24 cellular contexts compared by ENCODE assay signal in the genomic region with DNA sequence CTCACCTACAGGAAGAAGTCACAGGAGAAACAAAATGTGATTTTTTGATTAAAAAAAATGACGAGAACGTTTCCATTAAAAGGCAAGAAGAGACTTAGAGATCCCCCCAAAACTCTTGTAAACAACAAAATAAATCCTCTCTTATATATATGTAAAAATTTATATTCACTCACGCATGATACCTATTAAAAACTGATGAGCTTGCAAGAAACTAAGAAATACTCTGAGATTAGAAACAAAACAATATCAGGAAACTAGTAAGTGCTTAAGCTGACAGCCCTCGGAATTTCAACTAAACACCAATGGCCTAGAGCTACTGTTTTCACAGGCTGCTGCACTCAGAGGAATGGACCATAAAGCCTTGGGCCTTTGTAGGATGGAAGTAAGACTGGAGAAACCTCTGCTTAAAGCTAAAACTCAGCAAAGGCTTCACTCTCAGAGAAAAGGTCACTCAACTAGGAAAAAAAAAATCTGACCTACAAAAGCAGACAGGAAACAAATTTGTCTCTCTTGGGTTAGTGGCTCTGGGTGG.
A peak's percentile ranks its signal among the peaks of the same experiment; 100 is the strongest.
DNase-seq lines count a peak whose midpoint lies in the region; ATAC-seq and TF ChIP-seq lines count a peak whose summit lies in the region.
"Had no signal": no experiment of that assay in that cellular context is flagged by ENCODE, and none has a peak within 500 bp of the region (broad histone marks: within the 10 kb centered on the region; RNA-seq: fewer than 3 reads in every experiment).

No MANE protein-coding gene starts in this region.

- POLR2A ChIA-PET in WTC11 (lab: Charles Lee): no interaction called here

- no peaks in the 10 kb centered on the region for H3K27me3 Mint-ChIP-seq in WTC11 (ENCODE audit: low read depth)
- H3K27me3 Mint-ChIP-seq: CD4-positive, alpha-beta memory T cell had no signal

- H3K4me3 ChIP-seq in cardiac muscle cell: no peak overlapping the region
- no peak overlapping the region for H3K4me3 ChIP-seq in vagina
- no peak overlapping the region for H3K4me3 ChIP-seq in hepatocyte
- H3K4me3 ChIP-seq: SJSA1 had no signal

- no peak for TF ChIP-seq CTCF in cardiac muscle cell (IDR thresholded peaks at IDR 0.05; ENCODE audit: low read depth, low read length)
- TF ChIP-seq CTCF in WTC11 (IDR thresholded peaks at IDR 0.05): no peak
- no peak for TF ChIP-seq CTCF in vagina (IDR thresholded peaks at IDR 0.05)
- TF ChIP-seq CTCF in hepatocyte (IDR thresholded peaks at IDR 0.05; ENCODE audit: poor library complexity): no peak

- ATAC-seq in left cardiac atrium (no peak), WTC11 (no peak), HG03095 (IDR thresholded peaks at IDR 0.05; ENCODE audit: unreplicated experiment) (no peak)

- intact Hi-C loops in left cardiac atrium (cut with DNase I) (no loop called here), vagina (cut with DNase I) (no loop called here)

- no peak for DNase-seq in cardiac muscle cell (ENCODE audit: low read depth in 1 of 2, low spot score in 1 of 2)
- DNase-seq in left cardiac atrium: no peak
- no peak for DNase-seq in WTC11 (ENCODE audit: low spot score)
- peak; percentile 51 for DNase-seq in left kidney (ENCODE audit: low read depth, low spot score)
- no peak for DNase-seq in AG20443 (ENCODE audit: low spot score)
- no peak for DNase-seq in vagina (ENCODE audit: extremely low spot score in 2 of 2)
- DNase-seq in hepatocyte (ENCODE audit: low spot score): no peak
- DNase-seq: 8988T; C1 segment of cervical spinal cord; CD4-positive, alpha-beta memory T cell; COR-L47; GF-D8; H7; Karpas-422; NCI-H1092; NCI-H1417 treated with DMSO at 0.1 percent for 48 hours; NCI-H1694 treated with DMSO at 0.1 percent for 48 hours; NCI-H2081; NCI-H2227 treated with DMSO at 0.1 percent for 48 hours; NCI-H526 treated with DMSO at 0.1 percent for 48 hours; Right ventricle myocardium superior; RPMI8226 had no signal

- CTCF ChIA-PET in WTC11 (lab: Charles Lee): interaction anchor here (1.3 kb wide), 1 partner anchor 16 kb away, joined by 5 read pairs; no protein-coding TSS in a partner anchor

- H3K9me3 ChIP-seq in cardiac muscle cell (ENCODE audit: low read depth) (no peaks in the 10 kb centered on the region), vagina (no peaks in the 10 kb centered on the region), hepatocyte (ENCODE audit: low read depth) (no peaks in the 10 kb centered on the region)
- H3K9me3 ChIP-seq: SJSA1 had no signal

- H3K4me1 ChIP-seq in cardiac muscle cell (ENCODE audit: low read depth) (no peaks in the 10 kb centered on the region), vagina (no peaks in the 10 kb centered on the region), hepatocyte (ENCODE audit: insufficient read depth) (no peaks in the 10 kb centered on the region)
- H3K4me1 ChIP-seq: SJSA1 had no signal

- no peaks in the 10 kb centered on the region for H4K20me1 ChIP-seq in hepatocyte (ENCODE audit: insufficient read depth, poor library complexity, severe bottlenecking)

- H3K79me2 ChIP-seq in hepatocyte: no peaks in the 10 kb centered on the region

- H3K9me3 Mint-ChIP-seq in WTC11: no peaks in the 10 kb centered on the region
- H3K9me3 Mint-ChIP-seq: CD4-positive, alpha-beta memory T cell had no signal

- H3K4me3 Mint-ChIP-seq in WTC11: no peak overlapping the region
- H3K4me3 Mint-ChIP-seq: CD4-positive, alpha-beta memory T cell had no signal

- H2AFZ ChIP-seq in hepatocyte: no peak overlapping the region

- 93% methylated on average over 4 of the region's 4 CpGs for WGBS in hepatocyte (ENCODE audit: low lambda C conversion rate, missing lambda C conversion rate)

- H3K36me3 Mint-ChIP-seq in WTC11: peaks cover 5% of the 10 kb centered on the region

- H3K4me2 ChIP-seq in hepatocyte: no peak overlapping the region

- no peaks in the 10 kb centered on the region for H3K4me1 Mint-ChIP-seq in WTC11
- H3K4me1 Mint-ChIP-seq: CD4-positive, alpha-beta memory T cell had no signal

- H3K27ac ChIP-seq in cardiac muscle cell (peak overlapping the region; percentile 41), vagina (no peak overlapping the region), hepatocyte (no peak overlapping the region)
- H3K27ac ChIP-seq: SJSA1 had no signal

- no peak for TF ChIP-seq POLR2A in vagina (IDR thresholded peaks at IDR 0.05)

- H3K9me2 ChIP-seq in hepatocyte (replicated peaks; ENCODE audit: insufficient read depth): no peaks in the 10 kb centered on the region

- H3K36me3 ChIP-seq in cardiac muscle cell (peaks cover 25% of the 10 kb centered on the region), vagina (peaks cover 0 to 26% of the 10 kb centered on the region in 2 donors), hepatocyte (replicated peaks; ENCODE audit: insufficient read depth, low read depth) (no peaks in the 10 kb centered on the region)

- no peaks in the 10 kb centered on the region for H3K27me3 ChIP-seq in cardiac muscle cell
- H3K27me3 ChIP-seq in vagina: no peaks in the 10 kb centered on the region
- no peaks in the 10 kb centered on the region for H3K27me3 ChIP-seq in hepatocyte
- H3K27me3 ChIP-seq: SJSA1 had no signal

- peak overlapping the region; percentile 48 for H3K27ac Mint-ChIP-seq in WTC11

TF ChIP-seq in WTC11, 78 proteins besides CTCF, POLR2A, EP300 and RAD21 (continues in another document):
- TF ChIP-seq ZNF423 (CRISPR knock-in tag; IDR thresholded peaks at IDR 0.05) (no peak), IRF2 (CRISPR knock-in tag; IDR thresholded peaks at IDR 0.05; ENCODE audit: borderline replicate concordance, low read depth) (no peak)
- TF ChIP-seq, protein P1, sequence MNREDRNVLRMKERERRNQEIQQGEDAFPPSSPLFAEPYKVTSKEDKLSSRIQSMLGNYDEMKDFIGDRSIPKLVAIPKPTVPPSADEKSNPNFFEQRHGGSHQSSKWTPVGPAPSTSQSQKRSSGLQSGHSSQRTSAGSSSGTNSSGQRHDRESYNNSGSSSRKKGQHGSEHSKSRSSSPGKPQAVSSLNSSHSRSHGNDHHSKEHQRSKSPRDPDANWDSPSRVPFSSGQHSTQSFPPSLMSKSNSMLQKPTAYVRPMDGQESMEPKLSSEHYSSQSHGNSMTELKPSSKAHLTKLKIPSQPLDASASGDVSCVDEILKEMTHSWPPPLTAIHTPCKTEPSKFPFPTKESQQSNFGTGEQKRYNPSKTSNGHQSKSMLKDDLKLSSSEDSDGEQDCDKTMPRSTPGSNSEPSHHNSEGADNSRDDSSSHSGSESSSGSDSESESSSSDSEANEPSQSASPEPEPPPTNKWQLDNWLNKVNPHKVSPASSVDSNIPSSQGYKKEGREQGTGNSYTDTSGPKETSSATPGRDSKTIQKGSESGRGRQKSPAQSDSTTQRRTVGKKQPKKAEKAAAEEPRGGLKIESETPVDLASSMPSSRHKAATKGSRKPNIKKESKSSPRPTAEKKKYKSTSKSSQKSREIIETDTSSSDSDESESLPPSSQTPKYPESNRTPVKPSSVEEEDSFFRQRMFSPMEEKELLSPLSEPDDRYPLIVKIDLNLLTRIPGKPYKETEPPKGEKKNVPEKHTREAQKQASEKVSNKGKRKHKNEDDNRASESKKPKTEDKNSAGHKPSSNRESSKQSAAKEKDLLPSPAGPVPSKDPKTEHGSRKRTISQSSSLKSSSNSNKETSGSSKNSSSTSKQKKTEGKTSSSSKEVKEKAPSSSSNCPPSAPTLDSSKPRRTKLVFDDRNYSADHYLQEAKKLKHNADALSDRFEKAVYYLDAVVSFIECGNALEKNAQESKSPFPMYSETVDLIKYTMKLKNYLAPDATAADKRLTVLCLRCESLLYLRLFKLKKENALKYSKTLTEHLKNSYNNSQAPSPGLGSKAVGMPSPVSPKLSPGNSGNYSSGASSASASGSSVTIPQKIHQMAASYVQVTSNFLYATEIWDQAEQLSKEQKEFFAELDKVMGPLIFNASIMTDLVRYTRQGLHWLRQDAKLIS (CRISPR knock-in tag; IDR thresholded peaks at IDR 0.05; ENCODE audit: borderline replicate concordance): no peak
- TF ChIP-seq, protein P2, sequence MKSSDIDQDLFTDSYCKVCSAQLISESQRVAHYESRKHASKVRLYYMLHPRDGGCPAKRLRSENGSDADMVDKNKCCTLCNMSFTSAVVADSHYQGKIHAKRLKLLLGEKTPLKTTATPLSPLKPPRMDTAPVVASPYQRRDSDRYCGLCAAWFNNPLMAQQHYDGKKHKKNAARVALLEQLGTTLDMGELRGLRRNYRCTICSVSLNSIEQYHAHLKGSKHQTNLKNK (CRISPR knock-in tag; IDR thresholded peaks at IDR 0.05): no peak
- TF ChIP-seq, protein P3, sequence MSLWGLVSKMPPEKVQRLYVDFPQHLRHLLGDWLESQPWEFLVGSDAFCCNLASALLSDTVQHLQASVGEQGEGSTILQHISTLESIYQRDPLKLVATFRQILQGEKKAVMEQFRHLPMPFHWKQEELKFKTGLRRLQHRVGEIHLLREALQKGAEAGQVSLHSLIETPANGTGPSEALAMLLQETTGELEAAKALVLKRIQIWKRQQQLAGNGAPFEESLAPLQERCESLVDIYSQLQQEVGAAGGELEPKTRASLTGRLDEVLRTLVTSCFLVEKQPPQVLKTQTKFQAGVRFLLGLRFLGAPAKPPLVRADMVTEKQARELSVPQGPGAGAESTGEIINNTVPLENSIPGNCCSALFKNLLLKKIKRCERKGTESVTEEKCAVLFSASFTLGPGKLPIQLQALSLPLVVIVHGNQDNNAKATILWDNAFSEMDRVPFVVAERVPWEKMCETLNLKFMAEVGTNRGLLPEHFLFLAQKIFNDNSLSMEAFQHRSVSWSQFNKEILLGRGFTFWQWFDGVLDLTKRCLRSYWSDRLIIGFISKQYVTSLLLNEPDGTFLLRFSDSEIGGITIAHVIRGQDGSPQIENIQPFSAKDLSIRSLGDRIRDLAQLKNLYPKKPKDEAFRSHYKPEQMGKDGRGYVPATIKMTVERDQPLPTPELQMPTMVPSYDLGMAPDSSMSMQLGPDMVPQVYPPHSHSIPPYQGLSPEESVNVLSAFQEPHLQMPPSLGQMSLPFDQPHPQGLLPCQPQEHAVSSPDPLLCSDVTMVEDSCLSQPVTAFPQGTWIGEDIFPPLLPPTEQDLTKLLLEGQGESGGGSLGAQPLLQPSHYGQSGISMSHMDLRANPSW (CRISPR knock-in tag; conservative IDR thresholded peaks at IDR 0.05; ENCODE audit: low read depth): no peak
- TF ChIP-seq, protein P4, sequence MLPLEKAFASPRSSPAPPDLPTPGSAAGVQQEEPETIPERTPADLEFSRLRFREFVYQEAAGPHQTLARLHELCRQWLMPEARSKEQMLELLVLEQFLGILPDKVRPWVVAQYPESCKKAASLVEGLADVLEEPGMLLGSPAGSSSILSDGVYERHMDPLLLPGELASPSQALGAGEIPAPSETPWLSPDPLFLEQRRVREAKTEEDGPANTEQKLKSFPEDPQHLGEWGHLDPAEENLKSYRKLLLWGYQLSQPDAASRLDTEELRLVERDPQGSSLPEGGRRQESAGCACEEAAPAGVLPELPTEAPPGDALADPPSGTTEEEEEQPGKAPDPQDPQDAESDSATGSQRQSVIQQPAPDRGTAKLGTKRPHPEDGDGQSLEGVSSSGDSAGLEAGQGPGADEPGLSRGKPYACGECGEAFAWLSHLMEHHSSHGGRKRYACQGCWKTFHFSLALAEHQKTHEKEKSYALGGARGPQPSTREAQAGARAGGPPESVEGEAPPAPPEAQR (CRISPR knock-in tag; IDR thresholded peaks at IDR 0.05): no peak
